ENCODE assay signal across 38 cellular contexts in genomic region chr1:111978695-111979094, GRCh38. TPM values are rescaled to one million over a fixed set of nuclear protein-coding genes. Genes with fewer than 3 reads are reported as not detected.
"Had no signal": no experiment of that assay in that cellular context is flagged by ENCODE, and none has a peak within 500 bp of the region (broad histone marks: within the 10 kb centered on the region; RNA-seq: fewer than 3 reads in every experiment).

No MANE protein-coding gene starts in this region.

- H3K27me3 ChIP-seq: brain microvascular endothelial cell, Peyer's patch had no signal

- H3K36me3 ChIP-seq: brain microvascular endothelial cell, Peyer's patch, WERI-Rb-1 had no signal

- H3K4me2 ChIP-seq: KMS-11 had no signal

- H3K4me3 ChIP-seq: Peyer's patch had no signal

- ATAC-seq: activated CD8-positive, alpha-beta T cell treated with anti-CD3 and anti-CD28 coated beads for 36 hours; activated T-cell treated with anti-CD3 and anti-CD28 coated beads, Interleukin-2, amount 50 U/mL, for 72 hours; activated T-helper 17 cell treated with anti-CD3 and anti-CD28 coated beads, Interleukin-2, amount 50 U/mL, for 72 hours; PC-3 had no signal

- H3K4me1 ChIP-seq: Peyer's patch had no signal

- H3K27ac ChIP-seq: brain microvascular endothelial cell, KMS-11, Peyer's patch, WERI-Rb-1 had no signal

- DNase-seq: activated CD4-positive, alpha-beta T cell treated with anti-CD3 and anti-CD28 coated beads for 1 hour; activated CD4-positive, alpha-beta T cell treated with anti-CD3 and anti-CD28 coated beads, Interleukin-2, amount 10 ng/mL, durations not matched to agents 24 days and 14 days; activated CD4-positive, alpha-beta T cell treated with anti-CD3 and anti-CD28 coated beads, Interleukin-2, amount 50 U/mL, for 4 hours; activated CD4-positive, CD25-positive, alpha-beta regulatory T cell; activated CD8-positive, alpha-beta T cell treated with anti-CD3 and anti-CD28 coated beads for 36 hours; activated effector memory CD4-positive, alpha-beta T cell treated with anti-CD3 and anti-CD28 coated beads, Interleukin-2, amount 50 U/mL, for 16 hours; activated naive CD4-positive, alpha-beta T cell; activated naive CD4-positive, alpha-beta T cell treated with anti-CD3 and anti-CD28 coated beads, Interleukin-2, amount 50 U/mL, for 16 hours; activated naive CD8-positive, alpha-beta T cell treated with anti-CD3 and anti-CD28 coated beads for 36 hours; activated T-cell treated with anti-CD3 and anti-CD28 coated beads, Interleukin-2, amount 50 U/mL, for 1 hour; activated T-cell treated with anti-CD3 and anti-CD28 coated beads, Interleukin-2, amount 50 U/mL, for 72 hours; amniotic stem cell; aorta; brain microvascular endothelial cell; MM.1S; NCI-H1105 treated with DMSO at 0.1 percent for 48 hours; NCI-H1436; NCI-H1694; NCI-H1930; NCI-H2081 treated with DMSO at 0.1 percent for 48 hours; NCI-H226; NCI-H446 treated with DMSO at 0.1 percent for 48 hours; NCI-H524; NCI-H69; NCI-H82; NK-92 treated with Interleukin-12 subunit alpha and Interleukin-12 subunit beta, amount 100 ng/mL, for 24 hours; PC-3; Peyer's patch; RPMI8226; SW 1271; T-helper 1 cell; T-helper 2 cell; T-helper 9 cell; WERI-Rb-1 had no signal

- H3K9me3 ChIP-seq: Peyer's patch had no signal

- H3K9ac ChIP-seq: KMS-11 had no signal

RNA-seq across cellular contexts. Expression of gene KCND3, which starts 10.8 kb away (rescaled TPM):
- total RNA-seq: activated CD4-positive, alpha-beta T cell treated with anti-CD3 and anti-CD28 coated beads, Interleukin-2, amount 10 ng/mL, durations not matched to agents 24 days and 14 days; activated CD8-positive, alpha-beta memory T cell treated with anti-CD3 and anti-CD28 coated beads for 36 hours; activated CD8-positive, alpha-beta T cell treated with anti-CD3 and anti-CD28 coated beads for 36 hours; activated naive CD8-positive, alpha-beta T cell treated with anti-CD3 and anti-CD28 coated beads for 36 hours; activated T-cell treated with anti-CD3 and anti-CD28 coated beads, Interleukin-2, amount 50 U/mL, for 72 hours; activated T-helper 17 cell treated with anti-CD3 and anti-CD28 coated beads, Interleukin-2, amount 50 U/mL, for 72 hours; LHCN-M2; PC-3 had no signal
